In genomic region chr6:46376562-46376969, GRCh38 we compare ENCODE assay signal across 9 cellular contexts.
A peak's percentile ranks its signal among the peaks of the same experiment; 100 is the strongest.
DNase-seq lines count a peak whose midpoint lies in the region; ATAC-seq and TF ChIP-seq lines count a peak whose summit lies in the region.
"Had no signal": no experiment of that assay in that cellular context is flagged by ENCODE, and none has a peak within 500 bp of the region (broad histone marks: within the 10 kb centered on the region; RNA-seq: fewer than 3 reads in every experiment).

No MANE protein-coding gene starts in this region.

- no peak for TF ChIP-seq POLR2A in gastroesophageal sphincter (IDR thresholded peaks at IDR 0.05)

- H3K36me3 Mint-ChIP-seq in naive B cell (peaks cover 0 to 4% of the 10 kb centered on the region in 2 donors), WTC11 (no peaks in the 10 kb centered on the region)
- no peaks in the 10 kb centered on the region for H3K36me3 Mint-ChIP-seq in activated CD4-positive, alpha-beta memory T cell treated with anti-CD3 and anti-CD28 coated beads for 36 hours

- H3K27ac Mint-ChIP-seq in naive B cell (peak overlapping the region; percentile 80 to 95 (median 90)), WTC11 (no peak overlapping the region)
- H3K27ac Mint-ChIP-seq in activated CD4-positive, alpha-beta memory T cell treated with anti-CD3 and anti-CD28 coated beads for 36 hours, result no peak overlapping the region

- ATAC-seq in GM18909 (IDR thresholded peaks at IDR 0.05; ENCODE audit: poor library complexity, unreplicated experiment) (peak; percentile 87), HG02759 (IDR thresholded peaks at IDR 0.05; ENCODE audit: unreplicated experiment) (peak; percentile 86), naive B cell (ENCODE audit: low read depth in 2 of 2) (peak; percentile 94 to 95), gastroesophageal sphincter (no peak), WTC11 (no peak), left lobe of liver (no peak)

- DNase-seq in MV-4-11 (lab: John Stamatoyannopoulos, UW), result peak; percentile 85
- DNase-seq in naive B cell, result peak; percentile 54
- DNase-seq in activated CD4-positive, alpha-beta memory T cell treated with anti-CD3 and anti-CD28 coated beads for 36 hours, result no peak
- DNase-seq in WTC11 (ENCODE audit: low spot score), result no peak
- no peak for DNase-seq in left lobe of liver (ENCODE audit: low spot score)

- H3K9me3 Mint-ChIP-seq in naive B cell (peaks cover 0 to 6% (median 0%) of the 10 kb centered on the region in 7 donors), WTC11 (no peaks in the 10 kb centered on the region)
- H3K9me3 Mint-ChIP-seq in activated CD4-positive, alpha-beta memory T cell treated with anti-CD3 and anti-CD28 coated beads for 36 hours, result no peaks in the 10 kb centered on the region
- H3K9me3 Mint-ChIP-seq: neural crest cell had no signal

- H3K27me3 ChIP-seq in gastroesophageal sphincter, result no peaks in the 10 kb centered on the region

- H3K4me1 Mint-ChIP-seq in naive B cell, result peaks cover 38 to 72% (median 48%) of the 10 kb centered on the region in 3 donors
- no peaks in the 10 kb centered on the region for H3K4me1 Mint-ChIP-seq in activated CD4-positive, alpha-beta memory T cell treated with anti-CD3 and anti-CD28 coated beads for 36 hours (ENCODE audit: low read depth)
- H3K4me1 Mint-ChIP-seq in WTC11, result peaks cover 8% of the 10 kb centered on the region

- TF ChIP-seq EP300 in gastroesophageal sphincter (IDR thresholded peaks at IDR 0.05), result no peak

- H3K4me3 Mint-ChIP-seq in naive B cell, result peak overlapping the region; percentile 37 to 89 (median 64)
- no peak overlapping the region for H3K4me3 Mint-ChIP-seq in activated CD4-positive, alpha-beta memory T cell treated with anti-CD3 and anti-CD28 coated beads for 36 hours
- no peak overlapping the region for H3K4me3 Mint-ChIP-seq in WTC11
- H3K4me3 Mint-ChIP-seq: neural crest cell had no signal

- POLR2A ChIA-PET in activated CD4-positive, alpha-beta memory T cell treated with anti-CD3 and anti-CD28 coated beads for 36 hours (lab: Charles Lee), result no interaction called here
- POLR2A ChIA-PET in WTC11 (lab: Charles Lee), result no interaction called here

- H3K4me1 ChIP-seq in gastroesophageal sphincter, result peaks cover 10 to 69% (median 13%) of the 10 kb centered on the region in 3 donors

- TF ChIP-seq CTCF in gastroesophageal sphincter (IDR thresholded peaks at IDR 0.05) (no peak), WTC11 (IDR thresholded peaks at IDR 0.05) (no peak)

- H3K4me3 ChIP-seq in gastroesophageal sphincter, result no peak overlapping the region

- CTCF ChIA-PET in activated CD4-positive, alpha-beta memory T cell treated with anti-CD3 and anti-CD28 coated beads for 36 hours (lab: Charles Lee), result no interaction called here
- CTCF ChIA-PET in WTC11 (lab: Charles Lee), result no interaction called here

- H3K27me3 Mint-ChIP-seq in naive B cell (no peaks in the 10 kb centered on the region), WTC11 (ENCODE audit: low read depth) (no peaks in the 10 kb centered on the region; the same call in 1 of the 2 replicates)
- H3K27me3 Mint-ChIP-seq in activated CD4-positive, alpha-beta memory T cell treated with anti-CD3 and anti-CD28 coated beads for 36 hours, result peaks cover 8% of the 10 kb centered on the region

- WGBS in gastroesophageal sphincter (ENCODE audit: low coverage in 1 of 2), 2 donors, result 46 to 50% methylated on average over 2 to 3 of the region's 7 CpGs

- H3K36me3 ChIP-seq in gastroesophageal sphincter, result no peaks in the 10 kb centered on the region

- intact Hi-C loops in activated CD4-positive, alpha-beta memory T cell treated with anti-CD3 and anti-CD28 coated beads for 36 hours (cut with micrococcal nuclease), result no loop called here

- no peak overlapping the region for H3K27ac ChIP-seq in gastroesophageal sphincter

- no peaks in the 10 kb centered on the region for H3K9me3 ChIP-seq in gastroesophageal sphincter

TF ChIP-seq in WTC11, 78 proteins besides CTCF, POLR2A, EP300 and RAD21:
- no peak for TF ChIP-seq EMX1 (CRISPR knock-in tag; IDR thresholded peaks at IDR 0.05)
- no peak for TF ChIP-seq ZNF219 (CRISPR knock-in tag; IDR thresholded peaks at IDR 0.05; ENCODE audit: borderline replicate concordance)
- TF ChIP-seq IRF1 (CRISPR knock-in tag; IDR thresholded peaks at IDR 0.05), result no peak
- TF ChIP-seq HMGA2 (CRISPR knock-in tag; IDR thresholded peaks at IDR 0.05), result no peak
- no peak for TF ChIP-seq FOXK1 (CRISPR knock-in tag; IDR thresholded peaks at IDR 0.05)
- TF ChIP-seq MAX (CRISPR knock-in tag; IDR thresholded peaks at IDR 0.05), result no peak

Comparison
In these comparisons a context has a peak if more than half of its experiments do, and no peak if none do; other contexts are left out.
1. ATAC-seq: peak in GM18909 (single experiment), HG02759 (single experiment) and naive B cell (2 of 2); none in gastroesophageal sphincter (single experiment), WTC11 (single experiment) and left lobe of liver (single experiment).
2. DNase-seq: peak in MV-4-11 (single experiment) and naive B cell (single experiment); none in activated CD4-positive, alpha-beta memory T cell treated with anti-CD3 and anti-CD28 coated beads for 36 hours (single experiment), WTC11 (single experiment) and left lobe of liver (single experiment).
3. H3K27ac Mint-ChIP-seq: peak in naive B cell (6 of 6); none in activated CD4-positive, alpha-beta memory T cell treated with anti-CD3 and anti-CD28 coated beads for 36 hours (single experiment) and WTC11 (single experiment).
4. H3K4me3 Mint-ChIP-seq: peak in naive B cell (8 of 8); none in activated CD4-positive, alpha-beta memory T cell treated with anti-CD3 and anti-CD28 coated beads for 36 hours (single experiment) and WTC11 (single experiment).